In genomic region chr6:131017962-131018361, GRCh38 we compare ENCODE assay signal across 26 cellular contexts.
"Had no signal": no experiment of that assay in that cellular context is flagged by ENCODE, and none has a peak within 500 bp of the region (broad histone marks: within the 10 kb centered on the region; RNA-seq: fewer than 3 reads in every experiment).

No MANE protein-coding gene starts in this region.

- H3K27me3 Mint-ChIP-seq: naive B cell; stimulated activated naive CD8-positive, alpha-beta T cell treated with anti-CD3 and anti-CD28 coated beads, Interleukin-15, Interleukin-2, amounts not matched to agents 100 ng/mL and 50 ng/mL, for 24 hours; type B pancreatic cell had no signal

- H3K9me3 Mint-ChIP-seq: mesothelial cell of epicardium; naive B cell; natural killer cell; neural crest cell; stimulated activated effector memory CD8-positive, alpha-beta T cell treated with anti-CD3 and anti-CD28 coated beads, Interleukin-12 subunit alpha, Interleukin-12 subunit beta, amount 100 ng/mL, for 72 hours; stimulated activated naive CD8-positive, alpha-beta T cell treated with anti-CD3 and anti-CD28 coated beads, Interleukin-15, Interleukin-2, amounts not matched to agents 100 ng/mL and 50 ng/mL, for 24 hours; type B pancreatic cell had no signal

- DNase-seq: islet precursor cell; left ventricle myocardium inferior; mesendoderm; naive B cell; natural killer cell; nucleus accumbens; pancreas; posterior cingulate gyrus; retina; right cardiac atrium; sigmoid colon; small intestine; spleen; stimulated activated CD4-positive, alpha-beta T cell treated with anti-CD3 and anti-CD28 coated beads, Interleukin-4, amount 100 ng/mL, for 24 hours; stimulated activated naive CD4-positive, alpha-beta T cell; tibial artery; uterus had no signal

- H3K27ac ChIP-seq: left ventricle myocardium inferior, pancreas, prostate gland, sigmoid colon, spleen, suprapubic skin, thoracic aorta, tibial artery, uterus had no signal

- ATAC-seq: natural killer cell; pancreas; right cardiac atrium; stimulated activated effector memory CD8-positive, alpha-beta T cell treated with anti-CD3 and anti-CD28 coated beads, Interleukin-12 subunit alpha, Interleukin-12 subunit beta, amount 100 ng/mL, for 72 hours had no signal

- H3K4me3 Mint-ChIP-seq: mesothelial cell of epicardium; naive B cell; natural killer cell; neural crest cell; stimulated activated effector memory CD8-positive, alpha-beta T cell treated with anti-CD3 and anti-CD28 coated beads, Interleukin-12 subunit alpha, Interleukin-12 subunit beta, amount 100 ng/mL, for 72 hours; stimulated activated naive CD8-positive, alpha-beta T cell treated with anti-CD3 and anti-CD28 coated beads, Interleukin-15, Interleukin-2, amounts not matched to agents 100 ng/mL and 50 ng/mL, for 24 hours; type B pancreatic cell had no signal

- H3K4me3 ChIP-seq: left ventricle myocardium inferior, lung, pancreas, prostate gland, sigmoid colon, spleen, suprapubic skin, thoracic aorta, tibial artery, uterus had no signal

- H3K36me3 ChIP-seq: left ventricle myocardium inferior, pancreas, prostate gland, sigmoid colon, spleen, suprapubic skin, thoracic aorta, tibial artery, uterus had no signal

- H3K9me3 ChIP-seq: left ventricle myocardium inferior, pancreas, prostate gland, sigmoid colon, spleen, suprapubic skin, thoracic aorta, tibial artery, uterus had no signal

- H3K36me3 Mint-ChIP-seq: mesothelial cell of epicardium; natural killer cell; stimulated activated effector memory CD8-positive, alpha-beta T cell treated with anti-CD3 and anti-CD28 coated beads, Interleukin-12 subunit alpha, Interleukin-12 subunit beta, amount 100 ng/mL, for 72 hours; type B pancreatic cell had no signal

- H3K4me1 Mint-ChIP-seq: natural killer cell; stimulated activated effector memory CD8-positive, alpha-beta T cell treated with anti-CD3 and anti-CD28 coated beads, Interleukin-12 subunit alpha, Interleukin-12 subunit beta, amount 100 ng/mL, for 72 hours had no signal

- H3K4me1 ChIP-seq: prostate gland had no signal

- H3K27ac Mint-ChIP-seq: mesothelial cell of epicardium; natural killer cell; stimulated activated effector memory CD8-positive, alpha-beta T cell treated with anti-CD3 and anti-CD28 coated beads, Interleukin-12 subunit alpha, Interleukin-12 subunit beta, amount 100 ng/mL, for 72 hours; stimulated activated naive CD8-positive, alpha-beta T cell treated with anti-CD3 and anti-CD28 coated beads, Interleukin-15, Interleukin-2, amounts not matched to agents 100 ng/mL and 50 ng/mL, for 24 hours; type B pancreatic cell had no signal

- H3K27me3 ChIP-seq: pancreas, sigmoid colon, spleen, suprapubic skin, tibial artery, uterus had no signal

- FAIRE-seq: pancreas, small intestine had no signal
